1 cellular context compared by ENCODE assay signal in the genomic region with DNA sequence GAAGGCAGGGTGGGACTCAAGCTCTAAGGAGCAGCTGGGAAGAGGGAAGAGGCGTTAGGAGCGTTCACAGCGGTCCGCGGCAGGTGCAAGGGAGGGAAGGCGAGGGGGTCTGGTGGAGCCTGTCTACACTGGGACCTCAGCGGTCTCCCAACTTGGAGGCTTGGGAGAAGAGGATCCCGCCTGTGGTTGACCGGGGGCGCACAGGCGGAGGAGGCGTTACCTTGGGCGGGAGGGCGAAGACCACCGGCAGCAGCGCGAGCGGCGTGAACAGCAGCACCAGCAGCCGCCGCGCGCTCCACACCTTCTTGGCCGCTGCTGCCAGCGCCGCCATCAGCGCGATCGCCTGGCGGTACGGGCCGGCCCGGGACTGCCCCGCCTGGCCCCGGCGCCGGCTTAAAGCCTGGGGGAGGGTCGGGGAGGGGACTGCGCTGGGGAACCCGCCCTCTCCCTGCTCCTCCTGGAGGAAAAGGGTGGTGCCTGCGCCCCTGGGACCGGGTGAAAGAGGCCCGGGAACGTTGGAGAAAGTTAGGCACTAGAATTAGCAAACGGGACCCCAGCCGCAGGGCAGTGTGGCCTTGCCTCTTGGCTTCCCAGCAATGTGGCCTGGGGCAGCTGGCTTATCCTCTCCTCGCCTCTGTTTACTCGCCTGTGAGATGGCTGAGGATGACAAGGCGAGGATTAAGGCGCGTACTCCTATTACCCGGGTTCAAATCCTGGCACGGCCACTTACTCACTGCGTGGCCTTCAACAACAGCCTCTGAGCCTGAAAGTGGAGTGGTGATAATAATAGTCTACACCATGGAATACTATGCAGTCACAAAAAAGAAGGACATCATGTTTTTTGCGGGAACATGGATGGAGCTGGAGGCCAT.
TF ChIP-seq lines count a peak whose summit lies in the region.

SLC13A3 (minus strand) TSS at position 369 of the 872 bp plus-strand sequence; CDS start at position 331, 38 bp downstream.

TF ChIP-seq in GM23338, 12 proteins besides CTCF, POLR2A, EP300 and RAD21 (continued from another document):
- TF ChIP-seq NANOG (IDR thresholded peaks at IDR 0.05; ENCODE audit: borderline replicate concordance) (no peak), ZNF331 (CRISPR knock-in tag; IDR thresholded peaks at IDR 0.05; ENCODE audit: low read depth) (no peak), ZNF114 (CRISPR knock-in tag; IDR thresholded peaks at IDR 0.05) (no peak), JUNB (IDR thresholded peaks at IDR 0.05; ENCODE audit: unreplicated experiment) (no peak), EZH2phosphoT487 (IDR thresholded peaks at IDR 0.05; ENCODE audit: unreplicated experiment) (no peak)
- TF ChIP-seq, protein P1, sequence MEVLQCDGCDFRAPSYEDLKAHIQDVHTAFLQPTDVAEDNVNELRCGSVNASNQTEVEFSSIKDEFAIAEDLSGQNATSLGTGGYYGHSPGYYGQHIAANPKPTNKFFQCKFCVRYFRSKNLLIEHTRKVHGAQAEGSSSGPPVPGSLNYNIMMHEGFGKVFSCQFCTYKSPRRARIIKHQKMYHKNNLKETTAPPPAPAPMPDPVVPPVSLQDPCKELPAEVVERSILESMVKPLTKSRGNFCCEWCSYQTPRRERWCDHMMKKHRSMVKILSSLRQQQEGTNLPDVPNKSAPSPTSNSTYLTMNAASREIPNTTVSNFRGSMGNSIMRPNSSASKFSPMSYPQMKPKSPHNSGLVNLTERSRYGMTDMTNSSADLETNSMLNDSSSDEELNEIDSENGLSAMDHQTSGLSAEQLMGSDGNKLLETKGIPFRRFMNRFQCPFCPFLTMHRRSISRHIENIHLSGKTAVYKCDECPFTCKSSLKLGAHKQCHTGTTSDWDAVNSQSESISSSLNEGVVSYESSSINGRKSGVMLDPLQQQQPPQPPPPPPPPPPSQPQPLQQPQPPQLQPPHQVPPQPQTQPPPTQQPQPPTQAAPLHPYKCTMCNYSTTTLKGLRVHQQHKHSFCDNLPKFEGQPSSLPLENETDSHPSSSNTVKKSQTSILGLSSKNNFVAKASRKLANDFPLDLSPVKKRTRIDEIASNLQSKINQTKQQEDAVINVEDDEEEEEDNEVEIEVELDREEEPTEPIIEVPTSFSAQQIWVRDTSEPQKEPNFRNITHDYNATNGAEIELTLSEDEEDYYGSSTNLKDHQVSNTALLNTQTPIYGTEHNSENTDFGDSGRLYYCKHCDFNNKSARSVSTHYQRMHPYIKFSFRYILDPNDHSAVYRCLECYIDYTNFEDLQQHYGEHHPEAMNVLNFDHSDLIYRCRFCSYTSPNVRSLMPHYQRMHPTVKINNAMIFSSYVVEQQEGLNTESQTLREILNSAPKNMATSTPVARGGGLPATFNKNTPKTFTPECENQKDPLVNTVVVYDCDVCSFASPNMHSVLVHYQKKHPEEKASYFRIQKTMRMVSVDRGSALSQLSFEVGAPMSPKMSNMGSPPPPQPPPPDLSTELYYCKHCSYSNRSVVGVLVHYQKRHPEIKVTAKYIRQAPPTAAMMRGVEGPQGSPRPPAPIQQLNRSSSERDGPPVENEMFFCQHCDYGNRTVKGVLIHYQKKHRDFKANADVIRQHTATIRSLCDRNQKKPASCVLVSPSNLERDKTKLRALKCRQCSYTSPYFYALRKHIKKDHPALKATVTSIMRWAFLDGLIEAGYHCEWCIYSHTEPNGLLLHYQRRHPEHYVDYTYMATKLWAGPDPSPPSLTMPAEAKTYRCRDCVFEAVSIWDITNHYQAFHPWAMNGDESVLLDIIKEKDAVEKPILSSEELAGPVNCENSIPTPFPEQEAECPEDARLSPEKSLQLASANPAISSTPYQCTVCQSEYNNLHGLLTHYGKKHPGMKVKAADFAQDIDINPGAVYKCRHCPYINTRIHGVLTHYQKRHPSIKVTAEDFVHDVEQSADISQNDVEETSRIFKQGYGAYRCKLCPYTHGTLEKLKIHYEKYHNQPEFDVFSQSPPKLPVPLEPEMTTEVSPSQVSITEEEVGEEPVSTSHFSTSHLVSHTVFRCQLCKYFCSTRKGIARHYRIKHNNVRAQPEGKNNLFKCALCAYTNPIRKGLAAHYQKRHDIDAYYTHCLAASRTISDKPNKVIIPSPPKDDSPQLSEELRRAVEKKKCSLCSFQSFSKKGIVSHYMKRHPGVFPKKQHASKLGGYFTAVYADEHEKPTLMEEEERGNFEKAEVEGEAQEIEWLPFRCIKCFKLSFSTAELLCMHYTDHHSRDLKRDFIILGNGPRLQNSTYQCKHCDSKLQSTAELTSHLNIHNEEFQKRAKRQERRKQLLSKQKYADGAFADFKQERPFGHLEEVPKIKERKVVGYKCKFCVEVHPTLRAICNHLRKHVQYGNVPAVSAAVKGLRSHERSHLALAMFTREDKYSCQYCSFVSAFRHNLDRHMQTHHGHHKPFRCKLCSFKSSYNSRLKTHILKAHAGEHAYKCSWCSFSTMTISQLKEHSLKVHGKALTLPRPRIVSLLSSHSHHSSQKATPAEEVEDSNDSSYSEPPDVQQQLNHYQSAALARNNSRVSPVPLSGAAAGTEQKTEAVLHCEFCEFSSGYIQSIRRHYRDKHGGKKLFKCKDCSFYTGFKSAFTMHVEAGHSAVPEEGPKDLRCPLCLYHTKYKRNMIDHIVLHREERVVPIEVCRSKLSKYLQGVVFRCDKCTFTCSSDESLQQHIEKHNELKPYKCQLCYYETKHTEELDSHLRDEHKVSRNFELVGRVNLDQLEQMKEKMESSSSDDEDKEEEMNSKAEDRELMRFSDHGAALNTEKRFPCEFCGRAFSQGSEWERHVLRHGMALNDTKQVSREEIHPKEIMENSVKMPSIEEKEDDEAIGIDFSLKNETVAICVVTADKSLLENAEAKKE (CRISPR knock-in tag; IDR thresholded peaks at IDR 0.05) = no peak
- TF ChIP-seq, protein P2, sequence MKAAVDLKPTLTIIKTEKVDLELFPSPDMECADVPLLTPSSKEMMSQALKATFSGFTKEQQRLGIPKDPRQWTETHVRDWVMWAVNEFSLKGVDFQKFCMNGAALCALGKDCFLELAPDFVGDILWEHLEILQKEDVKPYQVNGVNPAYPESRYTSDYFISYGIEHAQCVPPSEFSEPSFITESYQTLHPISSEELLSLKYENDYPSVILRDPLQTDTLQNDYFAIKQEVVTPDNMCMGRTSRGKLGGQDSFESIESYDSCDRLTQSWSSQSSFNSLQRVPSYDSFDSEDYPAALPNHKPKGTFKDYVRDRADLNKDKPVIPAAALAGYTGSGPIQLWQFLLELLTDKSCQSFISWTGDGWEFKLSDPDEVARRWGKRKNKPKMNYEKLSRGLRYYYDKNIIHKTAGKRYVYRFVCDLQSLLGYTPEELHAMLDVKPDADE (IDR thresholded peaks at IDR 0.05) = no peak
